In genomic region chr9:92965759-92966517, GRCh38 we compare ENCODE assay signal across 1 cellular context.
TF ChIP-seq lines count a peak whose summit lies in the region.

No MANE protein-coding gene starts in this region.

TF ChIP-seq in HepG2, 621 proteins besides CTCF, POLR2A, EP300 and RAD21:
- TF ChIP-seq ZFX (CRISPR knock-in tag; IDR thresholded peaks at IDR 0.05; ENCODE audit: low read depth) (0 out of 2 replicates have a peak, but pooled peaks have one; percentile 2), ZUFSP (CRISPR knock-in tag; IDR thresholded peaks at IDR 0.05; ENCODE audit: borderline replicate concordance) (no peak), ZNF460 (CRISPR knock-in tag; IDR thresholded peaks at IDR 0.05; ENCODE audit: borderline replicate concordance) (no peak)
